Comparison of ENCODE assay signal across 10 cellular contexts in genomic region chr22:26648011-26648497, GRCh38. TPM values are rescaled to one million over a fixed set of nuclear protein-coding genes. Genes with fewer than 3 reads are reported as not detected.
DNase-seq lines count a peak whose midpoint lies in the region; ATAC-seq and TF ChIP-seq lines count a peak whose summit lies in the region.
"Had no signal": no experiment of that assay in that cellular context is flagged by ENCODE, and none has a peak within 500 bp of the region (broad histone marks: within the 10 kb centered on the region; RNA-seq: fewer than 3 reads in every experiment).

No MANE protein-coding gene starts in this region.

- POLR2A ChIA-PET in CD8-positive, alpha-beta T cell (lab: Charles Lee) = no interaction called here

- peaks cover 62% of the 10 kb centered on the region for H3K4me1 ChIP-seq in CD8-positive, alpha-beta T cell (ENCODE audit: insufficient read depth, low read length)
- H3K4me1 ChIP-seq in hepatocyte (ENCODE audit: insufficient read depth) (peaks cover 12% of the 10 kb centered on the region), ascending aorta (peaks cover 3% of the 10 kb centered on the region in 2 donors), lower lobe of right lung (peaks cover 48% of the 10 kb centered on the region)

- H3K27me3 Mint-ChIP-seq in CD8-positive, alpha-beta T cell (ENCODE audit: low read depth) = no peaks in the 10 kb centered on the region
- peaks cover 21% of the 10 kb centered on the region for H3K27me3 Mint-ChIP-seq in glutamatergic neuron (ENCODE audit: unreplicated experiment)

- no peaks in the 10 kb centered on the region for H3K36me3 Mint-ChIP-seq in CD8-positive, alpha-beta T cell
- H3K36me3 Mint-ChIP-seq in glutamatergic neuron (ENCODE audit: unreplicated experiment) = no peaks in the 10 kb centered on the region

- peak overlapping the region; percentile 43 for H3K4me3 ChIP-seq in CD8-positive, alpha-beta T cell (ENCODE audit: low read depth, low read length)
- H3K4me3 ChIP-seq in hepatocyte (no peak overlapping the region), ascending aorta (no peak overlapping the region), lower lobe of right lung (no peak overlapping the region)

- H3K79me2 ChIP-seq in hepatocyte = no peaks in the 10 kb centered on the region

- no peak for TF ChIP-seq CTCF in CD8-positive, alpha-beta T cell (IDR thresholded peaks at IDR 0.05)
- TF ChIP-seq CTCF in glutamatergic neuron (IDR thresholded peaks at IDR 0.05; ENCODE audit: partially characterized antibody, unreplicated experiment) (no peak), hepatocyte (IDR thresholded peaks at IDR 0.05; ENCODE audit: poor library complexity) (no peak), ascending aorta (IDR thresholded peaks at IDR 0.05) (no peak), lower lobe of right lung (IDR thresholded peaks at IDR 0.05) (no peak)

- intact Hi-C loops in CD8-positive, alpha-beta T cell (cut with DNase I, micrococcal nuclease) = no loop called here
- intact Hi-C loops in ascending aorta (cut with DNase I) (no loop called here), lower lobe of right lung (cut with DNase I) (no loop called here)

- H2AFZ ChIP-seq in hepatocyte = no peak overlapping the region

- H3K9me3 Mint-ChIP-seq in CD8-positive, alpha-beta T cell = no peaks in the 10 kb centered on the region
- H3K9me3 Mint-ChIP-seq in glutamatergic neuron (ENCODE audit: unreplicated experiment) = peaks cover 29% of the 10 kb centered on the region

- WGBS in hepatocyte (ENCODE audit: low lambda C conversion rate, missing lambda C conversion rate) = 25% methylated on average over 17 of the region's 17 CpGs

- CTCF ChIA-PET in CD8-positive, alpha-beta T cell (lab: Charles Lee) = no interaction called here

- H3K4me2 ChIP-seq in hepatocyte = no peak overlapping the region

- no peaks in the 10 kb centered on the region for H3K27me3 ChIP-seq in CD8-positive, alpha-beta T cell (ENCODE audit: insufficient read depth, low read length)
- H3K27me3 ChIP-seq in hepatocyte (peaks cover 50% of the 10 kb centered on the region), ascending aorta (no peaks in the 10 kb centered on the region), lower lobe of right lung (ENCODE audit: low read depth) (peaks cover 4% of the 10 kb centered on the region)

- H3K4me3 Mint-ChIP-seq in CD8-positive, alpha-beta T cell = peak overlapping the region; percentile 71
- H3K4me3 Mint-ChIP-seq in glutamatergic neuron (ENCODE audit: unreplicated experiment) = peak overlapping the region; percentile 67

- DNase-seq in CD8-positive, alpha-beta T cell = peak; percentile 19 to 83 (median 59)
- peak; percentile 94 for DNase-seq in NCI-H146 treated with DMSO at 0.1 percent for 48 hours (lab: John Stamatoyannopoulos, UW; ENCODE audit: unreplicated experiment)
- DNase-seq in activated CD4-positive, alpha-beta T cell treated with anti-CD3 and anti-CD28 coated beads for 48 hours = peak; percentile 51
- peak; percentile 95 for DNase-seq in glutamatergic neuron
- no peak for DNase-seq in hepatocyte (ENCODE audit: low spot score)
- DNase-seq in ascending aorta (ENCODE audit: low spot score in 2 of 2) = no peak
- DNase-seq in lower lobe of right lung = no peak
- DNase-seq: Calu3 had no signal

- no peaks in the 10 kb centered on the region for H3K9me2 ChIP-seq in hepatocyte (replicated peaks; ENCODE audit: insufficient read depth)

- H4K20me1 ChIP-seq in hepatocyte (ENCODE audit: insufficient read depth, poor library complexity, severe bottlenecking) = no peaks in the 10 kb centered on the region

- peak overlapping the region; percentile 85 for H3K27ac Mint-ChIP-seq in CD8-positive, alpha-beta T cell
- H3K27ac Mint-ChIP-seq in glutamatergic neuron (ENCODE audit: unreplicated experiment) = peak overlapping the region; percentile 92

- H3K4me1 Mint-ChIP-seq in CD8-positive, alpha-beta T cell (ENCODE audit: low read depth) = peaks cover 67% of the 10 kb centered on the region
- H3K4me1 Mint-ChIP-seq in glutamatergic neuron (ENCODE audit: low read depth, unreplicated experiment) = peaks cover 42% of the 10 kb centered on the region

- ATAC-seq in CD8-positive, alpha-beta T cell = peak; percentile 61
- no peak for ATAC-seq in HG02973 (IDR thresholded peaks at IDR 0.05; ENCODE audit: unreplicated experiment)
- no peak for ATAC-seq in lower lobe of right lung

- no peaks in the 10 kb centered on the region for H3K36me3 ChIP-seq in CD8-positive, alpha-beta T cell (ENCODE audit: insufficient read depth, low read length)
- H3K36me3 ChIP-seq in hepatocyte (replicated peaks; ENCODE audit: insufficient read depth, low read depth) = no peaks in the 10 kb centered on the region
- no peaks in the 10 kb centered on the region for H3K36me3 ChIP-seq in ascending aorta
- H3K36me3 ChIP-seq in lower lobe of right lung = no peaks in the 10 kb centered on the region

- H3K27ac ChIP-seq in CD8-positive, alpha-beta T cell (ENCODE audit: low read depth, low read length) = peak overlapping the region; percentile 28
- H3K27ac ChIP-seq in hepatocyte = no peak overlapping the region
- no peak overlapping the region for H3K27ac ChIP-seq in ascending aorta
- H3K27ac ChIP-seq in lower lobe of right lung = no peak overlapping the region

- no peaks in the 10 kb centered on the region for H3K9me3 ChIP-seq in CD8-positive, alpha-beta T cell (ENCODE audit: low read length)
- H3K9me3 ChIP-seq in hepatocyte (ENCODE audit: low read depth) = no peaks in the 10 kb centered on the region
- H3K9me3 ChIP-seq in ascending aorta = no peaks in the 10 kb centered on the region
- H3K9me3 ChIP-seq in lower lobe of right lung = no peaks in the 10 kb centered on the region

RNA-seq across cellular contexts. Expression of gene MIAT, which starts 9.3 kb away (rescaled TPM):
- 10 to 100 TPM; 80.9 to 81.6 TPM for total RNA-seq in CD8-positive, alpha-beta T cell
- total RNA-seq in glutamatergic neuron (ENCODE audit: unreplicated experiment) (1,100 TPM), hepatocyte (1.00 and 1.1 TPM in 2 replicates), ascending aorta (0.53 TPM), lower lobe of right lung (6.8 TPM)
- polyA plus RNA-seq in hepatocyte = 0.51 and 1.9 TPM in 2 replicates

RNA-seq across cellular contexts. Expression of gene CRYBA4, which starts 26.3 kb away (rescaled TPM):
- total RNA-seq in CD8-positive, alpha-beta T cell = not detected
- total RNA-seq in glutamatergic neuron (ENCODE audit: unreplicated experiment) (not detected), hepatocyte (not detected in 2 replicates), ascending aorta (not detected), lower lobe of right lung (not detected)
- not detected in 2 replicates for polyA plus RNA-seq in hepatocyte
- total RNA-seq: activated CD8-positive, alpha-beta memory T cell treated with anti-CD3 and anti-CD28 coated beads for 36 hours; Calu3 had no signal

RNA-seq across cellular contexts. Expression of gene CRYBB1, which starts 30.2 kb away (rescaled TPM):
- total RNA-seq in CD8-positive, alpha-beta T cell = not detected
- total RNA-seq in glutamatergic neuron (ENCODE audit: unreplicated experiment) (not detected), hepatocyte (not detected in 2 replicates), ascending aorta (7.3 TPM), lower lobe of right lung (1.4 TPM)
- polyA plus RNA-seq in hepatocyte = 0.79 TPM in 1 of 2 replicates, not detected in the other
- total RNA-seq: activated CD8-positive, alpha-beta memory T cell treated with anti-CD3 and anti-CD28 coated beads for 36 hours; Calu3 had no signal

RNA-seq across cellular contexts. Expression of gene TPST2, which starts 58.1 kb away (rescaled TPM):
- total RNA-seq in CD8-positive, alpha-beta T cell = 10 to 100 TPM; 24.3 to 26.3 TPM
- total RNA-seq in glutamatergic neuron (ENCODE audit: unreplicated experiment) (10.6 TPM), hepatocyte (36.8 and 39.9 TPM in 2 replicates), ascending aorta (251 TPM), lower lobe of right lung (63.1 TPM)
- polyA plus RNA-seq in hepatocyte = 31.0 and 35.3 TPM in 2 replicates

Comparison
In these comparisons a context has a peak if more than half of its experiments do, and no peak if none do; other contexts are left out.
1. DNase-seq: peak in CD8-positive, alpha-beta T cell (7 of 7), NCI-H146 treated with DMSO at 0.1 percent for 48 hours (single experiment), activated CD4-positive, alpha-beta T cell treated with anti-CD3 and anti-CD28 coated beads for 48 hours (single experiment) and glutamatergic neuron (single experiment); none in hepatocyte (single experiment), ascending aorta (0 of 2) and lower lobe of right lung (single experiment).
2. RNA of gene MIAT, which starts 9.3 kb away (total RNA-seq): 1,100 TPM in glutamatergic neuron (single experiment); 80.9 to 81.6 TPM in CD8-positive, alpha-beta T cell, 6.8 TPM in lower lobe of right lung (single experiment), 1.00 to 1.1 TPM in hepatocyte and 0.53 TPM in ascending aorta (single experiment); every median in the first group is over 10 times any median in the second.